Comparison of ENCODE assay signal across 1 cellular context in the genomic region with DNA sequence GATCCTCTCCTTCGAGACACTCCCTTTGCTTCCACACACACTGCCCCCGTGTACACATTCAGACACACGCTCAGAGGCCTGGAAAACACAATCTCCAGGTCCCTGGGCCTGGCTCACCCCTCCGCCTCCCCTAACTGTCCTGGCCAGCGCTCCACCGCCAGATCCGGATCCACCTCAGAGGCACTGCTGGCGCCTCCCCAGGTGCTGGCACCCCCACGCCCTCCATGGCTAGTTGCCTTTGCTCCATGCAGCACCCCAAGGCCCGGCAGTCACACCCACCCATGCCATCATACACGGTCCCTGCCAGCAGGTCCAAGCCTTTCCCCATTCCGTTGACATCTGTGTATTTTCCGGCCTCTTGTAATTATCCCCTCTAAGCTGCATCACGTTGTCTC.
TF ChIP-seq lines count a peak whose summit lies in the region.

No MANE protein-coding gene starts in this region.

TF ChIP-seq in WTC11, 78 proteins besides CTCF, POLR2A, EP300 and RAD21 (continued from another document):
- TF ChIP-seq, protein P1, sequence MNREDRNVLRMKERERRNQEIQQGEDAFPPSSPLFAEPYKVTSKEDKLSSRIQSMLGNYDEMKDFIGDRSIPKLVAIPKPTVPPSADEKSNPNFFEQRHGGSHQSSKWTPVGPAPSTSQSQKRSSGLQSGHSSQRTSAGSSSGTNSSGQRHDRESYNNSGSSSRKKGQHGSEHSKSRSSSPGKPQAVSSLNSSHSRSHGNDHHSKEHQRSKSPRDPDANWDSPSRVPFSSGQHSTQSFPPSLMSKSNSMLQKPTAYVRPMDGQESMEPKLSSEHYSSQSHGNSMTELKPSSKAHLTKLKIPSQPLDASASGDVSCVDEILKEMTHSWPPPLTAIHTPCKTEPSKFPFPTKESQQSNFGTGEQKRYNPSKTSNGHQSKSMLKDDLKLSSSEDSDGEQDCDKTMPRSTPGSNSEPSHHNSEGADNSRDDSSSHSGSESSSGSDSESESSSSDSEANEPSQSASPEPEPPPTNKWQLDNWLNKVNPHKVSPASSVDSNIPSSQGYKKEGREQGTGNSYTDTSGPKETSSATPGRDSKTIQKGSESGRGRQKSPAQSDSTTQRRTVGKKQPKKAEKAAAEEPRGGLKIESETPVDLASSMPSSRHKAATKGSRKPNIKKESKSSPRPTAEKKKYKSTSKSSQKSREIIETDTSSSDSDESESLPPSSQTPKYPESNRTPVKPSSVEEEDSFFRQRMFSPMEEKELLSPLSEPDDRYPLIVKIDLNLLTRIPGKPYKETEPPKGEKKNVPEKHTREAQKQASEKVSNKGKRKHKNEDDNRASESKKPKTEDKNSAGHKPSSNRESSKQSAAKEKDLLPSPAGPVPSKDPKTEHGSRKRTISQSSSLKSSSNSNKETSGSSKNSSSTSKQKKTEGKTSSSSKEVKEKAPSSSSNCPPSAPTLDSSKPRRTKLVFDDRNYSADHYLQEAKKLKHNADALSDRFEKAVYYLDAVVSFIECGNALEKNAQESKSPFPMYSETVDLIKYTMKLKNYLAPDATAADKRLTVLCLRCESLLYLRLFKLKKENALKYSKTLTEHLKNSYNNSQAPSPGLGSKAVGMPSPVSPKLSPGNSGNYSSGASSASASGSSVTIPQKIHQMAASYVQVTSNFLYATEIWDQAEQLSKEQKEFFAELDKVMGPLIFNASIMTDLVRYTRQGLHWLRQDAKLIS (CRISPR knock-in tag; IDR thresholded peaks at IDR 0.05; ENCODE audit: borderline replicate concordance) = no peak
- no peak for TF ChIP-seq NR1H2 (CRISPR knock-in tag; IDR thresholded peaks at IDR 0.05)
- TF ChIP-seq NFYB (CRISPR knock-in tag; conservative IDR thresholded peaks at IDR 0.05; ENCODE audit: low read depth) = no peak
- TF ChIP-seq SMAD4 (CRISPR knock-in tag; IDR thresholded peaks at IDR 0.05) = no peak
- TF ChIP-seq TEAD1 (CRISPR knock-in tag; IDR thresholded peaks at IDR 0.05) = no peak
- TF ChIP-seq, protein P2, sequence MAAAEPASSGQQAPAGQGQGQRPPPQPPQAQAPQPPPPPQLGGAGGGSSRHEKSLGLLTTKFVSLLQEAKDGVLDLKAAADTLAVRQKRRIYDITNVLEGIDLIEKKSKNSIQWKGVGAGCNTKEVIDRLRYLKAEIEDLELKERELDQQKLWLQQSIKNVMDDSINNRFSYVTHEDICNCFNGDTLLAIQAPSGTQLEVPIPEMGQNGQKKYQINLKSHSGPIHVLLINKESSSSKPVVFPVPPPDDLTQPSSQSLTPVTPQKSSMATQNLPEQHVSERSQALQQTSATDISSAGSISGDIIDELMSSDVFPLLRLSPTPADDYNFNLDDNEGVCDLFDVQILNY (CRISPR knock-in tag; IDR thresholded peaks at IDR 0.05) = no peak
- TF ChIP-seq MXD4 (CRISPR knock-in tag; IDR thresholded peaks at IDR 0.05; ENCODE audit: borderline replicate concordance) = no peak
- TF ChIP-seq OVOL2 (CRISPR knock-in tag; IDR thresholded peaks at IDR 0.05; ENCODE audit: borderline replicate concordance) = no peak
- TF ChIP-seq FOXK1 (CRISPR knock-in tag; IDR thresholded peaks at IDR 0.05) = no peak
- TF ChIP-seq, protein P3, sequence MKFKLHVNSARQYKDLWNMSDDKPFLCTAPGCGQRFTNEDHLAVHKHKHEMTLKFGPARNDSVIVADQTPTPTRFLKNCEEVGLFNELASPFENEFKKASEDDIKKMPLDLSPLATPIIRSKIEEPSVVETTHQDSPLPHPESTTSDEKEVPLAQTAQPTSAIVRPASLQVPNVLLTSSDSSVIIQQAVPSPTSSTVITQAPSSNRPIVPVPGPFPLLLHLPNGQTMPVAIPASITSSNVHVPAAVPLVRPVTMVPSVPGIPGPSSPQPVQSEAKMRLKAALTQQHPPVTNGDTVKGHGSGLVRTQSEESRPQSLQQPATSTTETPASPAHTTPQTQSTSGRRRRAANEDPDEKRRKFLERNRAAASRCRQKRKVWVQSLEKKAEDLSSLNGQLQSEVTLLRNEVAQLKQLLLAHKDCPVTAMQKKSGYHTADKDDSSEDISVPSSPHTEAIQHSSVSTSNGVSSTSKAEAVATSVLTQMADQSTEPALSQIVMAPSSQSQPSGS (CRISPR knock-in tag; IDR thresholded peaks at IDR 0.05; ENCODE audit: borderline replicate concordance, low read depth) = no peak
